ENCODE assay signal across 23 cellular contexts in the genomic region with DNA sequence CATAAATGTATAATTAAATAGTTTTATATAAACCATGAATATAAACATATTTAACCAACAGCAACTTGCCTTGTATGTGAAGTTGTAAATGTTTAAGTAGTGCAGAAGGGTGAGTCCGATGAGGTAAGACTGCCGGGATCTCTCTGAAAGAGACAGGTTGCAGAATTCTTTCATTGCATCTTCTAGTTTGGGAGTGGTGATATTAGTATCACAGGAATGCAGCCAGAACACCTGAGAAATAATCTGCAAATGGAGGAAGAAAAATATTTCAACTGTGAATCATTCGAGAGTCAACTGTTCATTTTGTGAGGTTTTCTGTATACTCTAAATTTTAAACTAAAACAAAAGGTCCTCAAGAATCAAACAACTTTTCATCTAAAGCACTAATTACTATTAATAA.
"Had no signal": no experiment of that assay in that cellular context is flagged by ENCODE, and none has a peak within 500 bp of the region (broad histone marks: within the 10 kb centered on the region; RNA-seq: fewer than 3 reads in every experiment).

No MANE protein-coding gene starts in this region.

- DNase-seq: colonic mucosa; cortex of kidney; effector CD8-positive, alpha-beta T cell; effector memory CD8-positive, alpha-beta T cell; endodermal cell; glutamatergic neuron; head of caudate nucleus; heart right ventricle; hippocampal formation; immature natural killer cell; islet precursor cell; kidney glomerular epithelial cell; left lung; left ventricle myocardium superior; lower lobe of right lung; mesenchymal stem cell; mucosa of descending colon; naive B cell had no signal

- H3K27me3 Mint-ChIP-seq: dendritic cell treated with granulocyte-macrophage colony-stimulating factor and Interleukin-4, amounts not matched to agents 40 ng/mL and 50 ng/mL, for 4 days; effector memory CD8-positive, alpha-beta T cell; naive B cell had no signal

- H3K4me3 ChIP-seq: colonic mucosa, esophagus muscularis mucosa, gastroesophageal sphincter, heart right ventricle, left lung, lower lobe of right lung, mucosa of descending colon had no signal

- H3K9me3 Mint-ChIP-seq: dendritic cell treated with granulocyte-macrophage colony-stimulating factor and Interleukin-4, amounts not matched to agents 40 ng/mL and 50 ng/mL, for 4 days; effector memory CD8-positive, alpha-beta T cell; endodermal cell; immature natural killer cell had no signal

- H3K4me3 Mint-ChIP-seq: dendritic cell treated with granulocyte-macrophage colony-stimulating factor and Interleukin-4, amounts not matched to agents 40 ng/mL and 50 ng/mL, for 4 days; effector memory CD8-positive, alpha-beta T cell; endodermal cell; immature natural killer cell; mesothelial cell of epicardium had no signal

- H3K4me1 ChIP-seq: colonic mucosa, esophagus muscularis mucosa, gastroesophageal sphincter, heart right ventricle, left lung, lower lobe of right lung had no signal

- H3K36me3 ChIP-seq: colonic mucosa, esophagus muscularis mucosa, gastroesophageal sphincter, heart right ventricle, left lung, lower lobe of right lung had no signal

- H3K27ac Mint-ChIP-seq: dendritic cell treated with granulocyte-macrophage colony-stimulating factor and Interleukin-4, amounts not matched to agents 40 ng/mL and 50 ng/mL, for 4 days; effector memory CD8-positive, alpha-beta T cell; endodermal cell; immature natural killer cell; mesothelial cell of epicardium; naive B cell had no signal

- H3K4me1 Mint-ChIP-seq: endodermal cell, immature natural killer cell, mesothelial cell of epicardium, naive B cell had no signal

- ATAC-seq: effector memory CD8-positive, alpha-beta T cell; foreskin keratinocyte; gastroesophageal sphincter; heart right ventricle; left lung; left ventricle myocardium superior; lower lobe of right lung; mucosa of descending colon had no signal

- H3K9me3 ChIP-seq: colonic mucosa, esophagus muscularis mucosa, gastroesophageal sphincter, heart right ventricle, left lung, lower lobe of right lung, mucosa of descending colon had no signal

- H3K36me3 Mint-ChIP-seq: immature natural killer cell, mesothelial cell of epicardium, naive B cell had no signal

- H3K27ac ChIP-seq: colonic mucosa, esophagus muscularis mucosa, foreskin keratinocyte, gastroesophageal sphincter, heart right ventricle, left lung, lower lobe of right lung had no signal

- H3K27me3 ChIP-seq: colonic mucosa, esophagus muscularis mucosa, foreskin keratinocyte, gastroesophageal sphincter, heart right ventricle, left lung had no signal
